16 cellular contexts compared by ENCODE assay signal in the genomic region with DNA sequence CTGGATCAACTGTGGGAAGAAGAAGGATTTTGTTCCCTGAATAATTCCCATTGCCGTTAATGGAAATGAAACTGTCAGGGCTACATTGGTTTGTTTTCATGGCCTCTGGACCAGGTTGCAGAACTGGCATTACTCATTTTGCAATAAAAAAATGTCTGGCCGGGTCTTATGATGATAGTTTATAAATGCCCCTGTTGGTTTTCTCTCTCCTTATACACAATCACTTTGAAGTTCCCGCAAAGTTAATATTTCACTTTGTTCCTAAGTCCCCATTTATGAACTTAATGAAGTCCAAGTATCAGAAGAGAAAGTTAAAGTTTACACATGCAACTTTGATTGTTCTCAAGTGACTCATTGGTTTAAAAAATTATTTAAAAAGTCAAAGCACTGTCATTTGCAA.
"Had no signal": no experiment of that assay in that cellular context is flagged by ENCODE, and none has a peak within 500 bp of the region (broad histone marks: within the 10 kb centered on the region; RNA-seq: fewer than 3 reads in every experiment).

No MANE protein-coding gene starts in this region.

- H3K9me3 ChIP-seq: esophagus squamous epithelium, tibial nerve had no signal

- H3K27me3 ChIP-seq: tibial nerve had no signal

- DNase-seq: activated CD4-positive, alpha-beta T cell treated with anti-CD3 and anti-CD28 coated beads for 36 hours; activated CD4-positive, alpha-beta T cell treated with anti-CD3 and anti-CD28 coated beads, Interleukin-2, amount 50 U/mL, for 48 hours; activated naive CD8-positive, alpha-beta T cell treated with anti-CD3 and anti-CD28 coated beads for 36 hours; amniotic stem cell; dermis blood vessel endothelial cell; effector memory CD4-positive, alpha-beta T cell; esophagus squamous epithelium; nephron progenitor cell; nucleus accumbens; posterior cingulate gyrus; stimulated activated CD4-positive, alpha-beta T cell treated with anti-CD3 and anti-CD28 coated beads, Interleukin-15, amount 100 ng/mL, for 24 hours; stimulated activated CD4-positive, alpha-beta T cell treated with anti-CD3 and anti-CD28 coated beads, Interleukin-2, amount 100 ng/mL, for 48 hours; SW 1271; WERI-Rb-1 had no signal

- H3K27ac ChIP-seq: esophagus squamous epithelium, tibial nerve, WERI-Rb-1 had no signal

- ATAC-seq: activated CD4-positive, alpha-beta T cell treated with anti-CD3 and anti-CD28 coated beads for 36 hours had no signal

- H3K4me1 ChIP-seq: esophagus squamous epithelium, tibial nerve had no signal

- H3K4me3 ChIP-seq: esophagus squamous epithelium, lung, tibial nerve had no signal

- H3K36me3 ChIP-seq: esophagus squamous epithelium, tibial nerve, WERI-Rb-1 had no signal
